In genomic region chr17:44256671-44257070, GRCh38 we compare ENCODE assay signal across 18 cellular contexts. TPM values are rescaled to one million over a fixed set of nuclear protein-coding genes. Genes with fewer than 3 reads are reported as not detected.
A peak's percentile ranks its signal among the peaks of the same experiment; 100 is the strongest.
DNase-seq lines count a peak whose midpoint lies in the region; ATAC-seq, FAIRE-seq and TF ChIP-seq lines count a peak whose summit lies in the region.
"Had no signal": no experiment of that assay in that cellular context is flagged by ENCODE, and none has a peak within 500 bp of the region (broad histone marks: within the 10 kb centered on the region; RNA-seq: fewer than 3 reads in every experiment).

No MANE protein-coding gene starts in this region.

- H3K27ac ChIP-seq in HepG2 (ENCODE audit: extremely low read length, insufficient read depth, low read length) (no peak overlapping the region), right lobe of liver (no peak overlapping the region), neuronal stem cell (replicated peaks; ENCODE audit: low read length) (no peak overlapping the region)
- H3K27ac ChIP-seq: BLaER1 had no signal

- 3% methylated on average over 4 of the region's 4 CpGs for WGBS in HepG2 (ENCODE audit: low lambda C conversion rate)
- 88% methylated on average over 4 of the region's 4 CpGs for WGBS in right lobe of liver (ENCODE audit: insufficient coverage, low coverage, low lambda C conversion rate, missing lambda C conversion rate)
- WGBS in neuronal stem cell (ENCODE audit: extremely low coverage in 2 of 2, insufficient read length in 2 of 2, insufficient replicate concordance in 1 of 2), 2 donors, result no CpG with 5 or more reads among the region's 4 CpGs
- 62 to 81% methylated on average over 4 of the region's 4 CpGs for WGBS in lower leg skin, 2 donors

- no peak overlapping the region for H2AK5ac ChIP-seq in neuronal stem cell (ENCODE audit: low read depth, low read length)

- TF ChIP-seq EP300 in HepG2 (IDR thresholded peaks at IDR 0.05; ENCODE audit: low read depth in 2 of 2, low read length in 2 of 2) (no peak), HepG2 (CRISPR knock-in tag; IDR thresholded peaks at IDR 0.05; ENCODE audit: borderline replicate concordance) (no peak)

- H3K4me2 ChIP-seq in HepG2 (ENCODE audit: low read depth, low read length), result no peak overlapping the region
- no peak overlapping the region for H3K4me2 ChIP-seq in neuronal stem cell (ENCODE audit: insufficient read depth, low read length, poor library complexity, severe bottlenecking)
- H3K4me2 ChIP-seq: BLaER1 had no signal

- H2BK12ac ChIP-seq in neuronal stem cell (ENCODE audit: low read length), result no peak overlapping the region

- H3K23ac ChIP-seq in neuronal stem cell (ENCODE audit: low read depth, low read length, poor library complexity), result no peak overlapping the region

- peaks cover 35 to 81% of the 10 kb centered on the region in 2 experiments for H3K27me3 ChIP-seq in HepG2 (ENCODE audit: control insufficient read depth in 1 of 2, insufficient read depth in 2 of 2, low read length in 2 of 2)
- H3K27me3 ChIP-seq in right lobe of liver, result no peaks in the 10 kb centered on the region
- H3K27me3 ChIP-seq in neuronal stem cell (ENCODE audit: control insufficient read depth in 3 of 3, insufficient read depth in 3 of 3, low read depth in 1 of 3, low read length in 3 of 3), result peaks cover 0 to 66% (median 3%) of the 10 kb centered on the region in 3 experiments
- H3K27me3 ChIP-seq: BLaER1 had no signal

- FAIRE-seq in HepG2 (lab: Jason Lieb, UNC), result no peak

- no TSS peak for BruUV-seq in HepG2 (replicated peaks; lab: Mats Ljungman, UMichigan)

- H3K4me3 ChIP-seq in HepG2 (replicated peaks in 1 of 3; ENCODE audit: insufficient read depth in 1 of 3, low read depth in 2 of 3, low read length in 3 of 3) (no peak overlapping the region), right lobe of liver (no peak overlapping the region), neuronal stem cell (ENCODE audit: low read length in 2 of 2) (peak overlapping the region in 1 of 2 donors; percentile 41), lower leg skin (ENCODE audit: low read depth, poor library complexity, severe bottlenecking) (no peak overlapping the region)
- H3K4me3 ChIP-seq: BLaER1 had no signal

- intact Hi-C loops in HepG2 (cut with micrococcal nuclease; ENCODE audit: unreplicated experiment) (no loop called here), right lobe of liver (cut with DNase I) (no loop called here), lower leg skin (cut with DNase I; ENCODE audit: low total_unique reads) (no loop called here)

- no peak for TF ChIP-seq RAD21 in HepG2 (CRISPR knock-in tag; IDR thresholded peaks at IDR 0.05)

- H3K9me3 ChIP-seq in HepG2 (ENCODE audit: low read length), result no peaks in the 10 kb centered on the region
- H3K9me3 ChIP-seq in right lobe of liver, result no peaks in the 10 kb centered on the region
- no peaks in the 10 kb centered on the region for H3K9me3 ChIP-seq in neuronal stem cell (replicated peaks in 1 of 2; ENCODE audit: control insufficient read depth in 2 of 2, insufficient read depth in 1 of 2, low read depth in 1 of 2, low read length in 2 of 2)
- H3K9me3 ChIP-seq: BLaER1 had no signal

- no peak overlapping the region for H3K18ac ChIP-seq in neuronal stem cell (ENCODE audit: low read length)

- H3K4ac ChIP-seq in neuronal stem cell (ENCODE audit: low read length), result no peak overlapping the region

- H2AFZ ChIP-seq in HepG2 (ENCODE audit: low read length) (no peak overlapping the region), neuronal stem cell (ENCODE audit: low read length) (no peak overlapping the region)

- H3K9ac ChIP-seq in HepG2 (ENCODE audit: insufficient read depth, low read depth, low read length) (no peak overlapping the region), neuronal stem cell (ENCODE audit: low read depth, low read length, poor library complexity) (peak overlapping the region; percentile 53)
- H3K9ac ChIP-seq: BLaER1 had no signal

- TF ChIP-seq POLR2A in HepG2 (IDR thresholded peaks at IDR 0.05; ENCODE audit: insufficient read depth in 1 of 2, low read depth in 2 of 2, low read length in 2 of 2), result no peak
- TF ChIP-seq POLR2A in right lobe of liver (IDR thresholded peaks at IDR 0.05), result no peak
- no peak for TF ChIP-seq POLR2A in lower leg skin (IDR thresholded peaks at IDR 0.05)

- no peaks in the 10 kb centered on the region for H3K4me1 ChIP-seq in HepG2 (ENCODE audit: insufficient read depth, low read length)
- no peaks in the 10 kb centered on the region for H3K4me1 ChIP-seq in right lobe of liver
- no peaks in the 10 kb centered on the region for H3K4me1 ChIP-seq in neuronal stem cell (ENCODE audit: control insufficient read depth in 2 of 2, insufficient read depth in 1 of 2, low read depth in 1 of 2, low read length in 2 of 2)

- no peaks in the 10 kb centered on the region for H3K79me1 ChIP-seq in neuronal stem cell (ENCODE audit: low read depth, low read length)

- in situ Hi-C loops in HepG2 (cut with HindIII; ENCODE audit: extremely low pct_ligation_motif_present, low pct_unique_long_range_greater_than_20kb), result no loop called here

- H2BK5ac ChIP-seq in neuronal stem cell (ENCODE audit: low read length), result no peak overlapping the region

- TF ChIP-seq CTCF in HepG2 (CRISPR knock-in tag; IDR thresholded peaks at IDR 0.05), result no peak
- no peak for TF ChIP-seq CTCF in right lobe of liver (IDR thresholded peaks at IDR 0.05)
- TF ChIP-seq CTCF in lower leg skin (IDR thresholded peaks at IDR 0.05), result no peak

- H2BK120ac ChIP-seq in neuronal stem cell (ENCODE audit: low read depth, low read length), result no peak overlapping the region

- POLR2A ChIA-PET in HepG2 (lab: Yijun Ruan, JAX), result interaction anchor here (0.9 kb wide), 1 partner anchor 23 kb away, joined by 3 read pairs; no protein-coding TSS in a partner anchor

- no peaks in the 10 kb centered on the region for H3K36me3 ChIP-seq in HepG2 (replicated peaks in 1 of 2; ENCODE audit: control insufficient read depth in 1 of 2, insufficient read depth in 2 of 2, low read length in 2 of 2)
- no peaks in the 10 kb centered on the region for H3K36me3 ChIP-seq in right lobe of liver
- no peaks in the 10 kb centered on the region for H3K36me3 ChIP-seq in neuronal stem cell (replicated peaks in 1 of 2; ENCODE audit: control insufficient read depth in 2 of 2, insufficient read depth in 2 of 2, low read length in 2 of 2)
- H3K36me3 ChIP-seq: BLaER1 had no signal

- CTCF ChIA-PET in HepG2 (lab: Yijun Ruan, JAX; ENCODE audit: low intra/inter-chr PET ratio, low total read pairs), result no interaction called here

- DNase-seq in HepG2 (ENCODE audit: low spot score), result no peak
- no peak for DNase-seq in right lobe of liver
- DNase-seq in neuronal stem cell (ENCODE audit: low spot score), result no peak
- DNase-seq in lower leg skin (ENCODE audit: low spot score in 2 of 2), result no peak
- DNase-seq: 8988T; CD8-positive, alpha-beta memory T cell; COR-L47; DMS79 treated with DMSO at 0.1 percent for 48 hours; GF-D8; GOT3; H7; HFFc6; KG1 had no signal

- ATAC-seq in HepG2 (no peak), right lobe of liver (no peak), HG02798 (IDR thresholded peaks at IDR 0.05; ENCODE audit: poor library complexity, unreplicated experiment) (no peak)
- ATAC-seq: HCT116 had no signal

- H4K20me1 ChIP-seq in HepG2 (ENCODE audit: insufficient read depth, low read length), result no peaks in the 10 kb centered on the region
- H4K20me1 ChIP-seq: BLaER1 had no signal

- no peaks in the 10 kb centered on the region for H3K79me2 ChIP-seq in HepG2 (ENCODE audit: insufficient read depth, low read length)

- H4K8ac ChIP-seq in neuronal stem cell (ENCODE audit: low read depth, low read length), result no peak overlapping the region

- no peak overlapping the region for H2BK15ac ChIP-seq in neuronal stem cell (ENCODE audit: low read length)

- H4K91ac ChIP-seq in neuronal stem cell (ENCODE audit: low read depth, low read length, poor library complexity), result no peak overlapping the region

- no peak overlapping the region for H3K14ac ChIP-seq in neuronal stem cell (ENCODE audit: low read length)

RNA-seq across cellular contexts. Expression of gene SLC4A1, which starts 11.3 kb away (rescaled TPM):
- not detected in 2 replicates for total RNA-seq in HepG2 (2016; rRNA removed; fragmentation: Illumina TruSeq; extraction: Trizol)
- total RNA-seq in HepG2 (2016; cell fraction: cytosol; rRNA removed; fragmentation: Illumina TruSeq; extraction: Trizol; ENCODE audit: low read depth), result not detected in 2 replicates
- total RNA-seq in HepG2 (2016; cell fraction: insoluble cytoplasmic fraction; rRNA removed; fragmentation: Illumina TruSeq; extraction: Trizol), result not detected in 2 replicates
- not detected in 2 replicates for total RNA-seq in HepG2 (2016; cell fraction: membrane; rRNA removed; fragmentation: Illumina TruSeq; extraction: Trizol)
- not detected in 2 replicates for total RNA-seq in HepG2 (2016; cell fraction: nucleus; rRNA removed; fragmentation: Illumina TruSeq; extraction: Trizol)
- 0.01 TPM in 1 of 2 replicates, not detected in the other for polyA plus RNA-seq in HepG2 (2011; rRNA removed)
- not detected in 2 replicates for polyA plus RNA-seq in HepG2 (2011; cell fraction: cytosol; rRNA removed)
- 0.03 TPM in 1 of 2 replicates, not detected in the other for polyA plus RNA-seq in HepG2 (2011; cell fraction: nucleus; rRNA removed)
- not detected in 2 replicates for polyA plus RNA-seq in HepG2 (2012)
- polyA plus RNA-seq in HepG2 (2016; cell fraction: cytosol; fragmentation: Illumina TruSeq; extraction: Trizol; ENCODE audit: low read depth), result not detected in 2 replicates
- not detected in 2 replicates for polyA plus RNA-seq in HepG2 (2016; cell fraction: insoluble cytoplasmic fraction; fragmentation: Illumina TruSeq; extraction: Trizol; ENCODE audit: low read depth)
- not detected in 2 replicates for polyA plus RNA-seq in HepG2 (2016; cell fraction: membrane; fragmentation: Illumina TruSeq; extraction: Trizol; ENCODE audit: low read depth)
- polyA plus RNA-seq in HepG2 (2016; cell fraction: nucleus; fragmentation: Illumina TruSeq; extraction: Trizol; ENCODE audit: insufficient read depth, low read depth), result not detected in 2 replicates
- polyA minus RNA-seq in HepG2 (2011; rRNA and poly(A)+ RNA removed; ENCODE audit: low replicate concordance), result not detected in 2 replicates
- polyA minus RNA-seq in HepG2 (2011; cell fraction: cytosol; rRNA and poly(A)+ RNA removed), result not detected in 2 replicates
- not detected in 2 replicates for polyA minus RNA-seq in HepG2 (2011; cell fraction: nucleus; rRNA and poly(A)+ RNA removed)
- total RNA-seq in right lobe of liver, result 10 to 100 TPM in 1 of 6 experiments, 1 to 10 TPM in 2, under 1 TPM in 3; 0.06 to 31.8 (median 1.2) TPM
- 0.03 TPM for polyA plus RNA-seq in neuronal stem cell (2013, experiment 1 of 2)
- polyA plus RNA-seq in neuronal stem cell (2013, experiment 2 of 2), result not detected
- 1 to 10 TPM in 1 of 4 donors, not detected in 3; 2.4 TPM for total RNA-seq in lower leg skin
- total RNA-seq: A673; CD8-positive, alpha-beta memory T cell; HFFc6 had no signal
- polyA plus RNA-seq: AG04450; CD8-positive, alpha-beta memory T cell had no signal

RNA-seq across cellular contexts. Expression of gene UBTF, which starts 37.2 kb away (rescaled TPM):
- 52.1 and 60.9 TPM in 2 replicates for total RNA-seq in HepG2 (2016; rRNA removed; fragmentation: Illumina TruSeq; extraction: Trizol)
- total RNA-seq in HepG2 (2016; cell fraction: cytosol; rRNA removed; fragmentation: Illumina TruSeq; extraction: Trizol; ENCODE audit: low read depth), result 13.2 and 14.5 TPM in 2 replicates
- total RNA-seq in HepG2 (2016; cell fraction: insoluble cytoplasmic fraction; rRNA removed; fragmentation: Illumina TruSeq; extraction: Trizol), result 46.2 and 61.5 TPM in 2 replicates
- total RNA-seq in HepG2 (2016; cell fraction: membrane; rRNA removed; fragmentation: Illumina TruSeq; extraction: Trizol), result 33.7 and 33.9 TPM in 2 replicates
- total RNA-seq in HepG2 (2016; cell fraction: nucleus; rRNA removed; fragmentation: Illumina TruSeq; extraction: Trizol), result 43.5 and 47.5 TPM in 2 replicates
- 15.2 and 16.1 TPM in 2 replicates for polyA plus RNA-seq in HepG2 (2011; rRNA removed)
- 9.1 and 10.0 TPM in 2 replicates for polyA plus RNA-seq in HepG2 (2011; cell fraction: cytosol; rRNA removed)
- 35.4 and 41.3 TPM in 2 replicates for polyA plus RNA-seq in HepG2 (2011; cell fraction: nucleus; rRNA removed)
- polyA plus RNA-seq in HepG2 (2012), result 27.8 and 33.4 TPM in 2 replicates
- 8.6 and 8.7 TPM in 2 replicates for polyA plus RNA-seq in HepG2 (2016; cell fraction: cytosol; fragmentation: Illumina TruSeq; extraction: Trizol; ENCODE audit: low read depth)
- 57.4 and 68.3 TPM in 2 replicates for polyA plus RNA-seq in HepG2 (2016; cell fraction: insoluble cytoplasmic fraction; fragmentation: Illumina TruSeq; extraction: Trizol; ENCODE audit: low read depth)
- 21.7 and 23.2 TPM in 2 replicates for polyA plus RNA-seq in HepG2 (2016; cell fraction: membrane; fragmentation: Illumina TruSeq; extraction: Trizol; ENCODE audit: low read depth)
- polyA plus RNA-seq in HepG2 (2016; cell fraction: nucleus; fragmentation: Illumina TruSeq; extraction: Trizol; ENCODE audit: insufficient read depth, low read depth), result 93.7 and 94.2 TPM in 2 replicates
- 11.5 and 30.7 TPM in 2 replicates for polyA minus RNA-seq in HepG2 (2011; rRNA and poly(A)+ RNA removed; ENCODE audit: low replicate concordance)
- polyA minus RNA-seq in HepG2 (2011; cell fraction: cytosol; rRNA and poly(A)+ RNA removed), result 8.2 and 9.9 TPM in 2 replicates
- polyA minus RNA-seq in HepG2 (2011; cell fraction: nucleus; rRNA and poly(A)+ RNA removed), result 29.7 and 33.2 TPM in 2 replicates
- 10 to 100 TPM; 22.3 to 35.9 (median 32.0) TPM for total RNA-seq in right lobe of liver
- 26.7 TPM for polyA plus RNA-seq in neuronal stem cell (2013, experiment 1 of 2)
- polyA plus RNA-seq in neuronal stem cell (2013, experiment 2 of 2), result 27.4 TPM
- 10 to 100 TPM; 62.4 to 70.8 (median 65.7) TPM for total RNA-seq in lower leg skin

RNA-seq across cellular contexts. Expression of gene RUNDC3A, which starts 51.7 kb away (rescaled TPM):
- total RNA-seq in HepG2 (2016; rRNA removed; fragmentation: Illumina TruSeq; extraction: Trizol), result not detected in 2 replicates
- total RNA-seq in HepG2 (2016; cell fraction: cytosol; rRNA removed; fragmentation: Illumina TruSeq; extraction: Trizol; ENCODE audit: low read depth), result not detected in 2 replicates
- total RNA-seq in HepG2 (2016; cell fraction: insoluble cytoplasmic fraction; rRNA removed; fragmentation: Illumina TruSeq; extraction: Trizol), result 0.04 TPM in 1 of 2 replicates, not detected in the other
- total RNA-seq in HepG2 (2016; cell fraction: membrane; rRNA removed; fragmentation: Illumina TruSeq; extraction: Trizol), result 0.31 TPM in 1 of 2 replicates, not detected in the other
- not detected in 2 replicates for total RNA-seq in HepG2 (2016; cell fraction: nucleus; rRNA removed; fragmentation: Illumina TruSeq; extraction: Trizol)
- 0.25 and 0.33 TPM in 2 replicates for polyA plus RNA-seq in HepG2 (2011; rRNA removed)
- polyA plus RNA-seq in HepG2 (2011; cell fraction: cytosol; rRNA removed), result 0.32 and 0.42 TPM in 2 replicates
- 0.97 and 1.1 TPM in 2 replicates for polyA plus RNA-seq in HepG2 (2011; cell fraction: nucleus; rRNA removed)
- 0.11 and 0.43 TPM in 2 replicates for polyA plus RNA-seq in HepG2 (2012)
- 0.18 TPM in 2 replicates for polyA plus RNA-seq in HepG2 (2016; cell fraction: cytosol; fragmentation: Illumina TruSeq; extraction: Trizol; ENCODE audit: low read depth)
- polyA plus RNA-seq in HepG2 (2016; cell fraction: insoluble cytoplasmic fraction; fragmentation: Illumina TruSeq; extraction: Trizol; ENCODE audit: low read depth), result 0.21 and 0.33 TPM in 2 replicates
- 0.07 TPM in 1 of 2 replicates, not detected in the other for polyA plus RNA-seq in HepG2 (2016; cell fraction: membrane; fragmentation: Illumina TruSeq; extraction: Trizol; ENCODE audit: low read depth)
- polyA plus RNA-seq in HepG2 (2016; cell fraction: nucleus; fragmentation: Illumina TruSeq; extraction: Trizol; ENCODE audit: insufficient read depth, low read depth), result 0.33 TPM in 1 of 2 replicates, not detected in the other
- polyA minus RNA-seq in HepG2 (2011; rRNA and poly(A)+ RNA removed; ENCODE audit: low replicate concordance), result 0.48 TPM in 1 of 2 replicates, not detected in the other
- polyA minus RNA-seq in HepG2 (2011; cell fraction: cytosol; rRNA and poly(A)+ RNA removed), result not detected in 2 replicates
- 0.50 TPM in 1 of 2 replicates, not detected in the other for polyA minus RNA-seq in HepG2 (2011; cell fraction: nucleus; rRNA and poly(A)+ RNA removed)
- under 1 TPM in 2 of 6 experiments, not detected in 4; 0.12 to 0.75 TPM for total RNA-seq in right lobe of liver
- 0.25 TPM for polyA plus RNA-seq in neuronal stem cell (2013, experiment 1 of 2)
- 0.19 TPM for polyA plus RNA-seq in neuronal stem cell (2013, experiment 2 of 2)
- total RNA-seq in lower leg skin, result 10 to 100 TPM; 12.6 to 29.5 (median 17.1) TPM
- total RNA-seq: CD8-positive, alpha-beta memory T cell had no signal
- polyA plus RNA-seq: CD8-positive, alpha-beta memory T cell had no signal

RNA-seq across cellular contexts. Expression of gene ATXN7L3, which starts 57.0 kb away (rescaled TPM):
- total RNA-seq in HepG2 (2016; rRNA removed; fragmentation: Illumina TruSeq; extraction: Trizol), result 45.7 and 59.1 TPM in 2 replicates
- total RNA-seq in HepG2 (2016; cell fraction: cytosol; rRNA removed; fragmentation: Illumina TruSeq; extraction: Trizol; ENCODE audit: low read depth), result 12.2 and 14.1 TPM in 2 replicates
- 42.7 and 60.0 TPM in 2 replicates for total RNA-seq in HepG2 (2016; cell fraction: insoluble cytoplasmic fraction; rRNA removed; fragmentation: Illumina TruSeq; extraction: Trizol)
- total RNA-seq in HepG2 (2016; cell fraction: membrane; rRNA removed; fragmentation: Illumina TruSeq; extraction: Trizol), result 45.9 and 46.8 TPM in 2 replicates
- 42.7 and 44.6 TPM in 2 replicates for total RNA-seq in HepG2 (2016; cell fraction: nucleus; rRNA removed; fragmentation: Illumina TruSeq; extraction: Trizol)
- 44.5 and 49.3 TPM in 2 replicates for polyA plus RNA-seq in HepG2 (2011; rRNA removed)
- polyA plus RNA-seq in HepG2 (2011; cell fraction: cytosol; rRNA removed), result 39.5 and 41.0 TPM in 2 replicates
- polyA plus RNA-seq in HepG2 (2011; cell fraction: nucleus; rRNA removed), result 121 and 131 TPM in 2 replicates
- 37.8 and 38.4 TPM in 2 replicates for polyA plus RNA-seq in HepG2 (2012)
- polyA plus RNA-seq in HepG2 (2016; cell fraction: cytosol; fragmentation: Illumina TruSeq; extraction: Trizol; ENCODE audit: low read depth), result 7.6 and 9.2 TPM in 2 replicates
- 50.4 and 54.3 TPM in 2 replicates for polyA plus RNA-seq in HepG2 (2016; cell fraction: insoluble cytoplasmic fraction; fragmentation: Illumina TruSeq; extraction: Trizol; ENCODE audit: low read depth)
- 32.8 and 36.7 TPM in 2 replicates for polyA plus RNA-seq in HepG2 (2016; cell fraction: membrane; fragmentation: Illumina TruSeq; extraction: Trizol; ENCODE audit: low read depth)
- 81.5 and 96.7 TPM in 2 replicates for polyA plus RNA-seq in HepG2 (2016; cell fraction: nucleus; fragmentation: Illumina TruSeq; extraction: Trizol; ENCODE audit: insufficient read depth, low read depth)
- 65.3 and 85.1 TPM in 2 replicates for polyA minus RNA-seq in HepG2 (2011; rRNA and poly(A)+ RNA removed; ENCODE audit: low replicate concordance)
- polyA minus RNA-seq in HepG2 (2011; cell fraction: cytosol; rRNA and poly(A)+ RNA removed), result 25.4 and 26.4 TPM in 2 replicates
- 47.9 and 72.6 TPM in 2 replicates for polyA minus RNA-seq in HepG2 (2011; cell fraction: nucleus; rRNA and poly(A)+ RNA removed)
- total RNA-seq in right lobe of liver, result 10 to 100 TPM; 20.3 to 26.8 (median 22.1) TPM
- polyA plus RNA-seq in neuronal stem cell (2013, experiment 1 of 2), result 45.0 TPM
- 44.5 TPM for polyA plus RNA-seq in neuronal stem cell (2013, experiment 2 of 2)
- 10 to 100 TPM; 62.4 to 77.9 (median 67.8) TPM for total RNA-seq in lower leg skin

Comparison
In these comparisons a context has a peak if more than half of its experiments do, and no peak if none do; other contexts are left out.
1. RNA of gene RUNDC3A, which starts 51.7 kb away (total RNA-seq): 12.6 to 29.5 TPM in lower leg skin; 0.12 to 0.75 TPM in right lobe of liver and 0.04 to 0.31 TPM in HepG2; every median in the first group is over 4 times any median in the second.